Comparison of ENCODE assay signal across 11 cellular contexts in genomic region chr9:107127608-107128007, GRCh38.
"Had no signal": no experiment of that assay in that cellular context is flagged by ENCODE, and none has a peak within 500 bp of the region (broad histone marks: within the 10 kb centered on the region; RNA-seq: fewer than 3 reads in every experiment).

No MANE protein-coding gene starts in this region.

- DNase-seq: activated CD4-positive, alpha-beta memory T cell treated with anti-CD3 and anti-CD28 coated beads for 36 hours; activated effector memory CD4-positive, alpha-beta T cell treated with anti-CD3 and anti-CD28 coated beads, Interleukin-2, amount 50 U/mL, for 16 hours; activated T-cell treated with anti-CD3 and anti-CD28 coated beads, Interleukin-2, amount 50 U/mL, for 4 hours; anterior cingulate cortex; lower lobe of right lung; naive thymus-derived CD4-positive, alpha-beta T cell; retina; stimulated activated CD4-positive, alpha-beta T cell treated with anti-CD3 and anti-CD28 coated beads, Interleukin-4, amount 100 ng/mL, for 4 hours had no signal

- H3K4me1 ChIP-seq: lower lobe of right lung had no signal

- ATAC-seq: lower lobe of right lung; naive thymus-derived CD4-positive, alpha-beta T cell had no signal

- H3K36me3 ChIP-seq: lower lobe of right lung had no signal

- H3K27ac ChIP-seq: lower lobe of right lung, skin epidermis had no signal

- FAIRE-seq: colon, urothelium cell line had no signal

- H3K4me3 ChIP-seq: lower lobe of right lung, skin epidermis had no signal

- H3K9me3 ChIP-seq: lower lobe of right lung had no signal
